ENCODE assay signal across 1 cellular context in genomic region chr6:31690231-31691077, GRCh38.
A peak's percentile ranks its signal among the peaks of the same experiment; 100 is the strongest.
TF ChIP-seq lines count a peak whose summit lies in the region.

No MANE protein-coding gene starts in this region.

TF ChIP-seq in HepG2, 621 proteins besides CTCF, POLR2A, EP300 and RAD21:
- no peak for TF ChIP-seq HNRNPL (IDR thresholded peaks at IDR 0.05; ENCODE audit: low read depth, low read length)
- peak; percentile 37 for TF ChIP-seq XRCC5 (optimal IDR thresholded peaks at IDR 0.05; ENCODE audit: low read length)
- no peak for TF ChIP-seq ZNF343 (CRISPR knock-in tag; IDR thresholded peaks at IDR 0.05)
- peak; percentile 34; the same call in 1 of the 2 replicates for TF ChIP-seq FOSL2 (CRISPR knock-in tag; IDR thresholded peaks at IDR 0.05)
- TF ChIP-seq ZNF770 (CRISPR knock-in tag; IDR thresholded peaks at IDR 0.05), result 0 out of 2 replicates have a peak, but pooled peaks have one; percentile 20
